In genomic region chr4:7254736-7255487, GRCh38 we compare ENCODE assay signal across 9 cellular contexts.
DNase-seq lines count a peak whose midpoint lies in the region; ATAC-seq and TF ChIP-seq lines count a peak whose summit lies in the region.
"Had no signal": no experiment of that assay in that cellular context is flagged by ENCODE, and none has a peak within 500 bp of the region (broad histone marks: within the 10 kb centered on the region; RNA-seq: fewer than 3 reads in every experiment).

No MANE protein-coding gene starts in this region.

- no peak for TF ChIP-seq CTCF in coronary artery (IDR thresholded peaks at IDR 0.05)

- no peak for TF ChIP-seq POLR2A in GM18505 (IDR thresholded peaks at IDR 0.05; ENCODE audit: borderline replicate concordance, extremely low read depth, insufficient read depth, insufficient read length)

- DNase-seq in germinal center (ENCODE audit: low spot score) (peak; percentile 25), middle frontal gyrus (ENCODE audit: extremely low spot score, low spot score) (no peak), coronary artery (ENCODE audit: low spot score) (no peak), HT-29 (ENCODE audit: low spot score) (no peak)
- no peak for DNase-seq in NK-92 treated with Interleukin-12 subunit alpha and Interleukin-12 subunit beta, amount 100 ng/mL, for 24 hours (lab: John Stamatoyannopoulos, UW)
- DNase-seq: SHP77 had no signal

- ATAC-seq in GM18505 (IDR thresholded peaks at IDR 0.05; ENCODE audit: unreplicated experiment), result peak; percentile 83
- peak; percentile 83 for ATAC-seq in GM21360 (IDR thresholded peaks at IDR 0.05; ENCODE audit: unreplicated experiment)
- peak; percentile 85 for ATAC-seq in HG03342 (IDR thresholded peaks at IDR 0.05; ENCODE audit: unreplicated experiment)

- no peak overlapping the region for H3K4me3 ChIP-seq in coronary artery

- H3K27ac ChIP-seq in coronary artery, result no peak overlapping the region
